ENCODE assay signal across 14 cellular contexts in the genomic region with DNA sequence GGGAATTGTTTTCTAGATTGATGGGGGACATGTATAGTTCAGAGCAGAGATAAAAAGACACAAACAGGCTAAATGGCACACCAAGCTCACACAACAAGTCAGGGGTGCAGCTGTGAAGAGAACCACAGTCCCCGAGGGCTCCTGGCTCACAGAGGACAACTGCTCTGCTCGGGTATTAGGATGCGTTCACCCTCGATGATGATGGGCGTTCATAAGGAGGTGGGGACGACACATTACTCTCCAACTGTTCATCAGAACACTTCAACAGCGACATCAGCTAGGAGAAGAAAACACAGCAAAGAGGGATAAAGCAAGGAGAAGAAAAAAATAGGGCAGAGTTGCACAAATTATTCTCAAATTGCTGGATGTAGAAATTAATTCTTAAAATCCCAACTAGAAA.
DNase-seq lines count a peak whose midpoint lies in the region; ATAC-seq, FAIRE-seq and TF ChIP-seq lines count a peak whose summit lies in the region.
"Had no signal": no experiment of that assay in that cellular context is flagged by ENCODE, and none has a peak within 500 bp of the region (broad histone marks: within the 10 kb centered on the region; RNA-seq: fewer than 3 reads in every experiment).

No MANE protein-coding gene starts in this region.

- CTCF ChIA-PET in K562 (lab: Yijun Ruan, JAX; ENCODE audit: low intra/inter-chr PET ratio): no interaction called here

- H3K27ac ChIP-seq in BLaER1: no peak overlapping the region
- H3K27ac ChIP-seq in K562 (ENCODE audit: extremely low read depth, low read depth, low read length): no peak overlapping the region
- H3K27ac ChIP-seq in trophoblast cell (ENCODE audit: low read depth, low read length): no peak overlapping the region
- H3K27ac ChIP-seq: C4-2B had no signal

- TF ChIP-seq RAD21 in K562 (CRISPR knock-in tag; conservative IDR thresholded peaks at IDR 0.05 in 1 of 2, IDR thresholded peaks at IDR 0.05 in 1 of 2): no peak

- no peak for ATAC-seq in K562
- ATAC-seq: CD8-positive, alpha-beta T cell; GM23338 had no signal

- no peak overlapping the region for H4K12ac ChIP-seq in trophoblast cell (ENCODE audit: low read depth, low read length)

- H3K79me2 ChIP-seq in K562 (ENCODE audit: control insufficient read depth, insufficient read depth, low read length) (no peaks in the 10 kb centered on the region), trophoblast cell (ENCODE audit: control insufficient read depth, insufficient read depth, low read length, poor library complexity) (no peaks in the 10 kb centered on the region)

- FAIRE-seq in GM12891 (lab: Jason Lieb, UNC): peak; percentile 48
- FAIRE-seq in K562 (lab: Jason Lieb, UNC): peak; percentile 23

- BruUV-seq in K562 (replicated peaks; lab: Mats Ljungman, UMichigan): no TSS peak

- peaks cover 26% of the 10 kb centered on the region for H3K4me1 ChIP-seq in BLaER1
- H3K4me1 ChIP-seq in K562 (replicated peaks in 1 of 2; ENCODE audit: control insufficient read depth in 2 of 2, insufficient read depth in 2 of 2, low read length in 2 of 2): peaks cover under 1 to 12% of the 10 kb centered on the region in 2 experiments
- H3K4me1 ChIP-seq in trophoblast cell (ENCODE audit: control insufficient read depth in 1 of 2, insufficient read depth in 2 of 2, low read length in 2 of 2): peaks cover 2 to 3% of the 10 kb centered on the region in 2 experiments
- H3K4me1 ChIP-seq: Caco-2 had no signal

- H2BK120ac ChIP-seq in trophoblast cell (ENCODE audit: insufficient read depth, low read length, poor library complexity): no peak overlapping the region

- H3K27me3 Mint-ChIP-seq in nephron (ENCODE audit: low read depth): no peaks in the 10 kb centered on the region

- TF ChIP-seq EP300 in K562 (IDR thresholded peaks at IDR 0.05; ENCODE audit: low read length): no peak

- POLR2A ChIA-PET in K562 (lab: Yijun Ruan, JAX): interaction anchor here (0.6 kb wide), 1 partner anchor 168 kb away, joined by 3 read pairs; no protein-coding TSS in a partner anchor

- intact Hi-C loops in K562 (cut with micrococcal nuclease): no loop called here

- no peak overlapping the region for H3K14ac ChIP-seq in trophoblast cell (ENCODE audit: low read length)

- no peak overlapping the region for H2BK12ac ChIP-seq in trophoblast cell (ENCODE audit: low read length)

- DNase-seq in GM12891 (ENCODE audit: insufficient read length, low spot score) (no peak), K562 (ENCODE audit: extremely low read depth in 1 of 4, low spot score in 3 of 4) (no peak), trophoblast cell (no peak), GM10266 (ENCODE audit: extremely low spot score) (no peak)
- no peak for DNase-seq in effector CD4-positive, alpha-beta T cell
- DNase-seq: ACHN; Caco-2; CD8-positive, alpha-beta T cell; GF-D8; H7 had no signal

- TF ChIP-seq POLR2A in GM12891 (IDR thresholded peaks at IDR 0.05; ENCODE audit: low read depth, low read length): no peak
- TF ChIP-seq POLR2A in K562 (conservative IDR thresholded peaks at IDR 0.05): no peak

- H2BK5ac ChIP-seq in trophoblast cell (ENCODE audit: low read depth, low read length, poor library complexity): no peak overlapping the region

- H3K9me3 ChIP-seq in BLaER1 (no peaks in the 10 kb centered on the region), K562 (replicated peaks; ENCODE audit: control insufficient read depth, insufficient read depth, low read depth, low read length) (no peaks in the 10 kb centered on the region), trophoblast cell (ENCODE audit: insufficient read depth, low read depth, low read length) (no peaks in the 10 kb centered on the region)
- H3K9me3 ChIP-seq: Caco-2 had no signal

- H4K20me1 ChIP-seq in BLaER1 (no peaks in the 10 kb centered on the region), K562 (replicated peaks; ENCODE audit: control insufficient read depth, insufficient read depth, low read length) (no peaks in the 10 kb centered on the region)

- H3K4ac ChIP-seq in trophoblast cell (ENCODE audit: low read depth, low read length): no peak overlapping the region

- no peak overlapping the region for H4K91ac ChIP-seq in trophoblast cell (ENCODE audit: low read depth, low read length)

- H3K4me3 ChIP-seq in BLaER1 (no peak overlapping the region), K562 (no peak overlapping the region), trophoblast cell (ENCODE audit: low read depth, low read length) (no peak overlapping the region)
- H3K4me3 ChIP-seq: GM23338 had no signal

- H3K4me3 Mint-ChIP-seq in nephron: no peak overlapping the region
- H3K4me3 Mint-ChIP-seq: CD8-positive, alpha-beta T cell; GM23338 had no signal

- H3K36me3 Mint-ChIP-seq in nephron (ENCODE audit: low read depth): no peaks in the 10 kb centered on the region
- H3K36me3 Mint-ChIP-seq: CD8-positive, alpha-beta T cell had no signal

- no peak overlapping the region for H3K23ac ChIP-seq in trophoblast cell (ENCODE audit: low read length)

- TF ChIP-seq CTCF in K562 (IDR thresholded peaks at IDR 0.05 in 2 of 3, conservative IDR thresholded peaks at IDR 0.05 in 1 of 3; ENCODE audit: insufficient read depth in 2 of 3, low read depth in 1 of 3, low read length in 3 of 3) (no peak), nephron (IDR thresholded peaks at IDR 0.05; ENCODE audit: unreplicated experiment in 3 of 3) (no peak), GM10266 (IDR thresholded peaks at IDR 0.05; ENCODE audit: control insufficient read depth, insufficient read depth, low read depth, missing control alignments) (no peak)

- H3K4me1 Mint-ChIP-seq in nephron: peaks cover 34% of the 10 kb centered on the region

- H3K18ac ChIP-seq in trophoblast cell (ENCODE audit: low read length): no peak overlapping the region

- H2AFZ ChIP-seq in K562 (ENCODE audit: low read depth, low read length): 0 out of 2 replicates have a peak overlapping the region, but pooled peaks have one; percentile 30
- no peak overlapping the region for H2AFZ ChIP-seq in trophoblast cell (ENCODE audit: insufficient read depth, low read length, poor library complexity)
- H2AFZ ChIP-seq: GM23338 had no signal

- in situ Hi-C loops in K562 (cut with MboI): no loop called here

- H3K27ac Mint-ChIP-seq in nephron: peak overlapping the region in 2 of 3 experiments; percentile 3 to 21
- H3K27ac Mint-ChIP-seq: CD8-positive, alpha-beta T cell; GM23338 had no signal

- H3K9ac ChIP-seq in BLaER1 (no peak overlapping the region), K562 (ENCODE audit: insufficient read depth in 1 of 2, low read depth in 2 of 2, low read length in 2 of 2) (no peak overlapping the region), trophoblast cell (ENCODE audit: low read length) (no peak overlapping the region)

- no peak overlapping the region for H4K8ac ChIP-seq in trophoblast cell (ENCODE audit: low read depth, low read length)

- no peaks in the 10 kb centered on the region for H3K9me3 Mint-ChIP-seq in nephron
- H3K9me3 Mint-ChIP-seq: CD8-positive, alpha-beta T cell; GM23338 had no signal

- H3K79me1 ChIP-seq in trophoblast cell (ENCODE audit: low read length): peaks cover 3% of the 10 kb centered on the region

- no peak overlapping the region for H2AK5ac ChIP-seq in trophoblast cell (ENCODE audit: low read length)

- no peaks in the 10 kb centered on the region for H3K9me1 ChIP-seq in K562 (ENCODE audit: control insufficient read depth, insufficient read depth, low read length)

- 18% methylated on average over 7 of the region's 7 CpGs for WGBS in K562 (ENCODE audit: insufficient coverage, low coverage, missing lambda C conversion rate)
- no CpG with 5 or more reads among the region's 7 CpGs for WGBS in trophoblast cell (ENCODE audit: extremely low coverage, insufficient coverage, insufficient read length)

- H3K27me3 ChIP-seq in BLaER1 (no peaks in the 10 kb centered on the region), K562 (ENCODE audit: control insufficient read depth in 2 of 2, insufficient read depth in 2 of 2, low read length in 2 of 2) (no peaks in the 10 kb centered on the region), trophoblast cell (ENCODE audit: insufficient read depth, low read length) (no peaks in the 10 kb centered on the region)

- H3K36me3 ChIP-seq in BLaER1 (no peaks in the 10 kb centered on the region), K562 (ENCODE audit: control insufficient read depth, insufficient read depth, low read length) (no peaks in the 10 kb centered on the region), trophoblast cell (ENCODE audit: control insufficient read depth in 1 of 2, insufficient read depth in 2 of 2, low read length in 2 of 2) (no peaks in the 10 kb centered on the region)

- H3K4me2 ChIP-seq in BLaER1 (peak overlapping the region; percentile 52), K562 (ENCODE audit: insufficient read depth, low read length) (no peak overlapping the region; the same call in 1 of the 2 replicates), trophoblast cell (ENCODE audit: low read length) (no peak overlapping the region)
- H3K4me2 ChIP-seq: GM23338 had no signal

TF ChIP-seq in GM12891, 5 proteins besides CTCF, POLR2A, EP300 and RAD21:
- TF ChIP-seq POLR2AphosphoS5 (IDR thresholded peaks at IDR 0.05; ENCODE audit: low read depth, low read length): no peak
- no peak for TF ChIP-seq POU2F2 (IDR thresholded peaks at IDR 0.05; ENCODE audit: low read depth, low read length)
- TF ChIP-seq TAF1 (IDR thresholded peaks at IDR 0.05; ENCODE audit: low read depth, low read length): no peak
- TF ChIP-seq SPI1 (IDR thresholded peaks at IDR 0.05; ENCODE audit: low read depth, low read length): no peak
- TF ChIP-seq PAX5 (IDR thresholded peaks at IDR 0.05; ENCODE audit: insufficient read depth, low read length, severe bottlenecking): no peak

TF ChIP-seq in K562, 482 proteins besides CTCF, POLR2A, EP300 and RAD21 (continues in another document):
- TF ChIP-seq, protein P1, sequence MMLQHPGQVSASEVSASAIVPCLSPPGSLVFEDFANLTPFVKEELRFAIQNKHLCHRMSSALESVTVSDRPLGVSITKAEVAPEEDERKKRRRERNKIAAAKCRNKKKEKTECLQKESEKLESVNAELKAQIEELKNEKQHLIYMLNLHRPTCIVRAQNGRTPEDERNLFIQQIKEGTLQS (IDR thresholded peaks at IDR 0.05): peak; percentile 58
- TF ChIP-seq, protein P1 (CRISPR knock-in tag; conservative IDR thresholded peaks at IDR 0.05): no peak
- TF ChIP-seq, protein P2, sequence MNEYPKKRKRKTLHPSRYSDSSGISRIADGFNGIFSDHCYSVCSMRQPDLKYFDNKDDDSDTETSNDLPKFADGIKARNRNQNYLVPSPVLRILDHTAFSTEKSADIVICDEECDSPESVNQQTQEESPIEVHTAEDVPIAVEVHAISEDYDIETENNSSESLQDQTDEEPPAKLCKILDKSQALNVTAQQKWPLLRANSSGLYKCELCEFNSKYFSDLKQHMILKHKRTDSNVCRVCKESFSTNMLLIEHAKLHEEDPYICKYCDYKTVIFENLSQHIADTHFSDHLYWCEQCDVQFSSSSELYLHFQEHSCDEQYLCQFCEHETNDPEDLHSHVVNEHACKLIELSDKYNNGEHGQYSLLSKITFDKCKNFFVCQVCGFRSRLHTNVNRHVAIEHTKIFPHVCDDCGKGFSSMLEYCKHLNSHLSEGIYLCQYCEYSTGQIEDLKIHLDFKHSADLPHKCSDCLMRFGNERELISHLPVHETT (CRISPR knock-in tag; conservative IDR thresholded peaks at IDR 0.05 in 1 of 2, IDR thresholded peaks at IDR 0.05 in 1 of 2): no peak
